Comparison of ENCODE assay signal across 8 cellular contexts in genomic region chr2:172465417-172466334, GRCh38. TPM values are rescaled to one million over a fixed set of nuclear protein-coding genes. Genes with fewer than 3 reads are reported as not detected.
DNase-seq lines count a peak whose midpoint lies in the region; ATAC-seq, FAIRE-seq and TF ChIP-seq lines count a peak whose summit lies in the region.

No MANE protein-coding gene starts in this region.

- no peaks in the 10 kb centered on the region for H3K36me3 ChIP-seq in sigmoid colon

- no peaks in the 10 kb centered on the region for H3K27me3 Mint-ChIP-seq in T-helper 17 cell

- peaks cover 51% of the 10 kb centered on the region for H3K4me1 Mint-ChIP-seq in T-helper 17 cell

- H3K27me3 ChIP-seq in right cardiac atrium (ENCODE audit: control insufficient read depth, insufficient read depth) (no peaks in the 10 kb centered on the region), sigmoid colon (peaks cover 0 to 18% (median 3%) of the 10 kb centered on the region in 3 donors)

- peak overlapping the region; percentile 94 for H3K27ac Mint-ChIP-seq in T-helper 17 cell

- TF ChIP-seq POLR2A in A549 (IDR thresholded peaks at IDR 0.05; ENCODE audit: low read length), result no peak
- TF ChIP-seq POLR2A in sigmoid colon (IDR thresholded peaks at IDR 0.05), result no peak

- peak overlapping the region; percentile 69 for H3K4me2 ChIP-seq in A549

- CTCF ChIA-PET in A549 (lab: Yijun Ruan, JAX), result interaction anchor here (0.6 to 20.7 kb wide), 46 partner anchors 9 to 892 kb away, joined by 3 to 654 read pairs (median 3); partner anchors contain the start of gene ITGA6

- peak; percentile 93 to 95 for TF ChIP-seq RAD21 in A549 (conservative IDR thresholded peaks at IDR 0.05 in 1 of 2, IDR thresholded peaks at IDR 0.05 in 1 of 2)

- H3K27ac ChIP-seq in A549, result peak overlapping the region; percentile 24 to 69; a peak in 5 of 6 replicates
- no peak overlapping the region for H3K27ac ChIP-seq in right cardiac atrium (ENCODE audit: low read length)
- H3K27ac ChIP-seq in sigmoid colon, result no peak overlapping the region

- peak; percentile 86 to 87 for ATAC-seq in A549
- peak; percentile 41 for ATAC-seq in GM18858 (IDR thresholded peaks at IDR 0.05; ENCODE audit: unreplicated experiment)
- peak; percentile 34 for ATAC-seq in T-helper 17 cell
- peak; percentile 79 to 81 for ATAC-seq in right cardiac atrium
- no peak for ATAC-seq in GM19324 (IDR thresholded peaks at IDR 0.05; ENCODE audit: low FRiP score, unreplicated experiment)

- H3K4me3 Mint-ChIP-seq in T-helper 17 cell, result peak overlapping the region; percentile 82

- TF ChIP-seq CTCF in A549 (IDR thresholded peaks at IDR 0.05) (peak; percentile 93), sigmoid colon (IDR thresholded peaks at IDR 0.05) (peak; percentile 33 to 82 (median 77))

- TF ChIP-seq EP300 in A549 (IDR thresholded peaks at IDR 0.05) (no peak), sigmoid colon (IDR thresholded peaks at IDR 0.05) (no peak)

- DNase-seq in A549 (ENCODE audit: low read depth in 1 of 2, low spot score in 1 of 2) (peak; percentile 40 to 87), NCI-H1694 (lab: John Stamatoyannopoulos, UW) (peak; percentile 81), T-helper 17 cell (peak; percentile 24 to 58 (median 30)), amygdala (lab: John Stamatoyannopoulos, UW) (peak in 41 of 56 donors; percentile 2 to 84 (median 39)), right cardiac atrium (peak in 2 of 3 donors; percentile 50 to 72), sigmoid colon (peak; percentile 75)

- H3K9me3 ChIP-seq in A549 (no peaks in the 10 kb centered on the region), T-helper 17 cell (ENCODE audit: control insufficient read depth, low read length, poor library complexity, severe bottlenecking) (no peaks in the 10 kb centered on the region), right cardiac atrium (ENCODE audit: control insufficient read depth, low read length) (no peaks in the 10 kb centered on the region), sigmoid colon (no peaks in the 10 kb centered on the region)

- H3K4me3 ChIP-seq in A549, result peak overlapping the region; percentile 20
- peak overlapping the region; percentile 3 for H3K4me3 ChIP-seq in right cardiac atrium (ENCODE audit: low read length)
- peak overlapping the region in 3 of 4 donors; percentile 18 to 20 (median 18) for H3K4me3 ChIP-seq in sigmoid colon

- POLR2A ChIA-PET in A549 (lab: Yijun Ruan, JAX), result interaction anchor here (1.5 kb wide), 1 partner anchor 36 kb away, joined by 3 read pairs; no protein-coding TSS in a partner anchor

- peaks cover 8% of the 10 kb centered on the region for H3K36me3 Mint-ChIP-seq in T-helper 17 cell (ENCODE audit: low read depth)

- peaks cover 8% of the 10 kb centered on the region; the same call in 2 of the 3 replicates for H3K4me1 ChIP-seq in A549
- H3K4me1 ChIP-seq in right cardiac atrium (ENCODE audit: control insufficient read depth, insufficient read depth, low read length), result peaks cover 3% of the 10 kb centered on the region
- no peaks in the 10 kb centered on the region for H3K4me1 ChIP-seq in sigmoid colon

- FAIRE-seq in A549 (lab: Jason Lieb, UNC), result no peak

- WGBS in A549 (ENCODE audit: missing lambda C conversion rate), result 12% methylated on average over 24 of the region's 24 CpGs
- 23% methylated on average over 24 of the region's 24 CpGs for WGBS in right cardiac atrium
- WGBS in sigmoid colon, 2 donors, result 14 to 49% methylated on average over 24 of the region's 24 CpGs

- intact Hi-C loops in right cardiac atrium (cut with DNase I), result loop anchor here in 3 of 4 donors (2.0 kb wide), 1 partner anchor 293 kb away; no protein-coding TSS in a partner anchor
- intact Hi-C loops in sigmoid colon (cut with DNase I), result loop anchor here (1.0 to 5.0 kb wide), 2 partner anchors 293 to 893 kb away; no protein-coding TSS in a partner anchor

TF ChIP-seq in A549, 52 proteins besides CTCF, POLR2A, EP300 and RAD21:
- TF ChIP-seq SMC3 (IDR thresholded peaks at IDR 0.05) (peak; percentile 93), PHF8 (IDR thresholded peaks at IDR 0.05; ENCODE audit: borderline replicate concordance, low read depth) (no peak), GATA3 (IDR thresholded peaks at IDR 0.05; ENCODE audit: borderline replicate concordance) (no peak), HEYL (CRISPR knock-in tag; IDR thresholded peaks at IDR 0.05) (no peak), HOXB5 (CRISPR knock-in tag; IDR thresholded peaks at IDR 0.05) (no peak), CHD2 (IDR thresholded peaks at IDR 0.05; ENCODE audit: low read length, partially characterized antibody) (no peak), FOSL2 (IDR thresholded peaks at IDR 0.05) (no peak), FOSL2 (CRISPR knock-in tag; IDR thresholded peaks at IDR 0.05) (peak; percentile 59), MYC (IDR thresholded peaks at IDR 0.05; ENCODE audit: borderline replicate concordance, low read length) (peak; percentile 69), MAX (IDR thresholded peaks at IDR 0.05) (peak; percentile 87), KDM5A (IDR thresholded peaks at IDR 0.05) (no peak), CEBPB (IDR thresholded peaks at IDR 0.05) (peak in 1 of 2 experiments; percentile 60; a peak in 1 of 4 replicates), FOSB (CRISPR knock-in tag; IDR thresholded peaks at IDR 0.05) (no peak), HES2 (IDR thresholded peaks at IDR 0.05) (no peak), CHD4 (IDR thresholded peaks at IDR 0.05; ENCODE audit: borderline replicate concordance) (no peak)
- TF ChIP-seq, protein P1, sequence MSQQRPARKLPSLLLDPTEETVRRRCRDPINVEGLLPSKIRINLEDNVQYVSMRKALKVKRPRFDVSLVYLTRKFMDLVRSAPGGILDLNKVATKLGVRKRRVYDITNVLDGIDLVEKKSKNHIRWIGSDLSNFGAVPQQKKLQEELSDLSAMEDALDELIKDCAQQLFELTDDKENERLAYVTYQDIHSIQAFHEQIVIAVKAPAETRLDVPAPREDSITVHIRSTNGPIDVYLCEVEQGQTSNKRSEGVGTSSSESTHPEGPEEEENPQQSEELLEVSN (IDR thresholded peaks at IDR 0.05; ENCODE audit: borderline replicate concordance, low read depth), result 0 out of 2 replicates have a peak, but pooled peaks have one; percentile 33

RNA-seq across cellular contexts. Expression of gene ITGA6, which starts 38.3 kb away (rescaled TPM):
- 27.7 and 41.0 TPM in 2 replicates for polyA plus RNA-seq in A549 (2011; rRNA removed)
- polyA plus RNA-seq in A549 (2012; cell fraction: cytosol; rRNA removed), result 4.1 and 4.3 TPM in 2 replicates
- polyA plus RNA-seq in A549 (2012; cell fraction: nucleus; rRNA removed), result 6.9 and 11.9 TPM in 2 replicates
- polyA plus RNA-seq in A549 (2017; fragmentation: RNase III; extraction: RNeasy Plus Mini Kit Qiagen cat#74134 plus additional on column Dnase treatment), result 24.4 to 27.5 TPM (median 25.7 TPM) in 3 replicates
- 27.0 and 28.6 TPM in 2 replicates for polyA minus RNA-seq in A549 (2011; rRNA and poly(A)+ RNA removed)
- total RNA-seq in T-helper 17 cell, result 10 to 100 TPM; 61.7 to 79.5 TPM
- total RNA-seq in right cardiac atrium, result 10 to 100 TPM; 24.0 to 38.3 (median 32.1) TPM
- polyA plus RNA-seq in right cardiac atrium, result 14.8 TPM
- 10 to 100 TPM in 3 of 4 donors, 1 to 10 TPM in 1; 9.9 to 31.0 (median 17.8) TPM for total RNA-seq in sigmoid colon
- 10 to 100 TPM in 2 of 3 donors, 1 to 10 TPM in 1; 8.4 to 66.5 (median 11.8) TPM for polyA plus RNA-seq in sigmoid colon

Comparison
In these comparisons a context has a peak if more than half of its experiments do, and no peak if none do; other contexts are left out.
1. DNase-seq: peak in every context shown above with its lines; median percentile 81 in NCI-H1694; 75 in sigmoid colon; 64 in A549; 61 in right cardiac atrium; 39 in amygdala; 30 in T-helper 17 cell.
2. H3K27ac ChIP-seq: peak in A549 (2 of 2); none in right cardiac atrium (single experiment) and sigmoid colon (0 of 4).
3. Peak in every context shown above with its lines, with median percentiles within 50 percentile points of each other: H3K4me3 ChIP-seq.